In genomic region chr18:37584952-37585695, GRCh38 we compare ENCODE assay signal across 26 cellular contexts. TPM values are rescaled to one million over a fixed set of nuclear protein-coding genes. Genes with fewer than 3 reads are reported as not detected.
"Had no signal": no experiment of that assay in that cellular context is flagged by ENCODE, and none has a peak within 500 bp of the region (broad histone marks: within the 10 kb centered on the region; RNA-seq: fewer than 3 reads in every experiment).

No MANE protein-coding gene starts in this region.

- H3K27ac ChIP-seq: brain microvascular endothelial cell, cardiac muscle cell, WERI-Rb-1 had no signal

- H3K9me3 ChIP-seq: SK-N-SH had no signal

- H3K27ac Mint-ChIP-seq: activated CD8-positive, alpha-beta T cell treated with anti-CD3 and anti-CD28 coated beads for 36 hours; activated naive CD4-positive, alpha-beta T cell treated with anti-CD3 and anti-CD28 coated beads, Interleukin-2, amount 10 ng/mL, durations not matched to agents 7 days and 5 days; activated naive CD8-positive, alpha-beta T cell treated with anti-CD3 and anti-CD28 coated beads for 36 hours; activated T-cell treated with anti-CD3 and anti-CD28 coated beads, Interleukin-2, amount 50 U/mL, for 72 hours; activated T-helper 2 cell treated with anti-CD3 and anti-CD28 coated beads, Interferon-gamma antibody, Interleukin-2, Interleukin-4, amounts not matched to agents 10 μg/mL and 5 μg/mL and 100 μg/mL, durations not matched to agents 14 hours and 24 hours and 36 hours had no signal

- H3K9ac ChIP-seq: SK-N-SH had no signal

- H3K4me3 ChIP-seq: cardiac muscle cell had no signal

- H3K27me3 ChIP-seq: brain microvascular endothelial cell, cardiac muscle cell had no signal

- H3K4me3 Mint-ChIP-seq: activated CD8-positive, alpha-beta T cell treated with anti-CD3 and anti-CD28 coated beads for 36 hours; activated naive CD4-positive, alpha-beta T cell treated with anti-CD3 and anti-CD28 coated beads, Interleukin-2, amount 10 ng/mL, durations not matched to agents 7 days and 5 days; activated naive CD8-positive, alpha-beta T cell treated with anti-CD3 and anti-CD28 coated beads for 36 hours; activated T-cell treated with anti-CD3 and anti-CD28 coated beads, Interleukin-2, amount 50 U/mL, for 72 hours had no signal

- H3K36me3 ChIP-seq: brain microvascular endothelial cell, cardiac muscle cell, WERI-Rb-1 had no signal

- H3K4me1 Mint-ChIP-seq: activated naive CD4-positive, alpha-beta T cell treated with anti-CD3 and anti-CD28 coated beads, Interleukin-2, amount 10 ng/mL, durations not matched to agents 7 days and 5 days; activated naive CD8-positive, alpha-beta T cell treated with anti-CD3 and anti-CD28 coated beads for 36 hours had no signal

- DNase-seq: activated CD4-positive, alpha-beta T cell treated with anti-CD3 and anti-CD28 coated beads for 4 hours; activated CD8-positive, alpha-beta memory T cell treated with anti-CD3 and anti-CD28 coated beads, Interleukin-2, amount 50 U/mL, for 4 hours; activated CD8-positive, alpha-beta T cell treated with anti-CD3 and anti-CD28 coated beads for 36 hours; activated gamma-delta T cell treated with Interleukin-2 at 50 U/mL for 16 hours; activated naive CD4-positive, alpha-beta T cell treated with anti-CD3 and anti-CD28 coated beads, Interleukin-2, amount 10 ng/mL, durations not matched to agents 7 days and 5 days; activated naive CD8-positive, alpha-beta T cell treated with anti-CD3 and anti-CD28 coated beads for 36 hours; activated T-cell treated with anti-CD3 and anti-CD28 coated beads, Interleukin-2, amount 50 U/mL, for 72 hours; brain microvascular endothelial cell; Karpas-422; MM.1S; NCI-H1105; NCI-H1436 treated with DMSO at 0.1 percent for 48 hours; NCI-H2029; NCI-H345; NCI-H510A; NCI-H526 treated with DMSO at 0.1 percent for 48 hours; NCI-H82; OCI-M1; RPMI8226; SK-N-SH; T-helper 1 cell; WERI-Rb-1 had no signal

- H3K27me3 Mint-ChIP-seq: activated naive CD4-positive, alpha-beta T cell treated with anti-CD3 and anti-CD28 coated beads, Interleukin-2, amount 10 ng/mL, durations not matched to agents 7 days and 5 days had no signal

- H3K9me3 Mint-ChIP-seq: activated CD8-positive, alpha-beta T cell treated with anti-CD3 and anti-CD28 coated beads for 36 hours; activated naive CD4-positive, alpha-beta T cell treated with anti-CD3 and anti-CD28 coated beads, Interleukin-2, amount 10 ng/mL, durations not matched to agents 7 days and 5 days; activated naive CD8-positive, alpha-beta T cell treated with anti-CD3 and anti-CD28 coated beads for 36 hours; activated T-helper 2 cell treated with anti-CD3 and anti-CD28 coated beads, Interferon-gamma antibody, Interleukin-2, Interleukin-4, amounts not matched to agents 10 μg/mL and 5 μg/mL and 100 μg/mL, durations not matched to agents 14 hours and 24 hours and 36 hours had no signal

- H3K36me3 Mint-ChIP-seq: activated naive CD4-positive, alpha-beta T cell treated with anti-CD3 and anti-CD28 coated beads, Interleukin-2, amount 10 ng/mL, durations not matched to agents 7 days and 5 days; activated naive CD8-positive, alpha-beta T cell treated with anti-CD3 and anti-CD28 coated beads for 36 hours had no signal

RNA-seq across cellular contexts. Expression of gene CELF4, which starts 19.5 kb away (rescaled TPM):
- total RNA-seq: activated CD8-positive, alpha-beta T cell treated with anti-CD3 and anti-CD28 coated beads for 36 hours; activated naive CD8-positive, alpha-beta T cell treated with anti-CD3 and anti-CD28 coated beads for 36 hours; activated T-cell treated with anti-CD3 and anti-CD28 coated beads, Interleukin-2, amount 50 U/mL, for 72 hours; activated T-helper 2 cell treated with anti-CD3 and anti-CD28 coated beads, Interferon-gamma antibody, Interleukin-2, Interleukin-4, amounts not matched to agents 10 μg/mL and 5 μg/mL and 100 μg/mL, durations not matched to agents 14 hours and 24 hours and 36 hours; Right ventricle myocardium inferior; T-helper 2 cell treated with Interferon-gamma antibody and Interleukin-4, amounts not matched to agents 100 ng/mL and 5 ng/mL, for 36 hours had no signal
